Comparison of ENCODE assay signal across 9 cellular contexts in genomic region chr1:1433804-1434130, GRCh38. TPM values are rescaled to one million over a fixed set of nuclear protein-coding genes. Genes with fewer than 3 reads are reported as not detected.
DNase-seq lines count a peak whose midpoint lies in the region; ATAC-seq, FAIRE-seq and TF ChIP-seq lines count a peak whose summit lies in the region.
"Had no signal": no experiment of that assay in that cellular context is flagged by ENCODE, and none has a peak within 500 bp of the region (broad histone marks: within the 10 kb centered on the region; RNA-seq: fewer than 3 reads in every experiment).

No MANE protein-coding gene starts in this region.

- TF ChIP-seq EP300 in sigmoid colon (IDR thresholded peaks at IDR 0.05) = no peak

- H3K27ac ChIP-seq in HCT116 (ENCODE audit: low read depth, low read length) (peak overlapping the region; percentile 99), sigmoid colon (peak overlapping the region; percentile 93 to 99 (median 96))

- peaks cover 45 to 67% of the 10 kb centered on the region in 2 experiments for H3K4me1 ChIP-seq in HCT116 (ENCODE audit: control insufficient read depth in 1 of 2, insufficient read depth in 2 of 2, low read length in 2 of 2)
- H3K4me1 ChIP-seq in sigmoid colon = peaks cover 0 to 97% (median 96%) of the 10 kb centered on the region in 4 donors

- 19 to 40% methylated on average over 12 of the region's 12 CpGs for WGBS in sigmoid colon, 2 donors

- H3K9me2 ChIP-seq in HCT116 (ENCODE audit: insufficient read depth) = no peaks in the 10 kb centered on the region

- peak overlapping the region; percentile 88 for H3K9ac ChIP-seq in HCT116 (ENCODE audit: low read length)

- H2AFZ ChIP-seq in HCT116 (ENCODE audit: low read depth, low read length, poor library complexity, severe bottlenecking) = no peak overlapping the region

- ATAC-seq in HCT116 = peak; percentile 23
- ATAC-seq in HG03342 (IDR thresholded peaks at IDR 0.05; ENCODE audit: unreplicated experiment) = no peak

- RAD21 ChIA-PET in HCT116 (lab: Charles Lee; ENCODE audit: low non-redundant PET in 1 of 2, low total read pairs in 2 of 2, uncharacterized antibody in 2 of 2, unreplicated experiment in 2 of 2) = interaction anchor here (1.2 to 1.4 kb wide), 2 partner anchors 9 to 28 kb away, joined by 3 read pairs; no protein-coding TSS in a partner anchor

- no peaks in the 10 kb centered on the region for H4K20me1 ChIP-seq in HCT116 (ENCODE audit: insufficient read depth)

- FAIRE-seq in frontal cortex (lab: Jason Lieb, UNC) = no peak

- H3K27me3 ChIP-seq in HCT116 (ENCODE audit: insufficient read depth, low read length) (no peaks in the 10 kb centered on the region), sigmoid colon (no peaks in the 10 kb centered on the region)

- in situ Hi-C loops in G401 (cut with HindIII; ENCODE audit: low sequenced_read_pairs) = loop anchor here (10.0 kb wide), 1 partner anchor 59 kb away; the partner anchor contains the start of gene AURKAIP1

- H3K4me3 Mint-ChIP-seq in activated CD4-positive, alpha-beta T cell treated with anti-CD3 and anti-CD28 coated beads, Interleukin-2, amount 10 ng/mL, durations not matched to agents 24 days and 14 days = peak overlapping the region; percentile 32
- H3K4me3 Mint-ChIP-seq in activated T-helper 2 cell treated with anti-CD3 and anti-CD28 coated beads, Interferon-gamma antibody, Interleukin-2, Interleukin-4, amounts not matched to agents 10 μg/mL and 5 μg/mL and 100 μg/mL, durations not matched to agents 14 hours and 24 hours and 36 hours (ENCODE audit: low read depth) = no peak overlapping the region

- peak overlapping the region; percentile 78 for H3K27ac Mint-ChIP-seq in activated CD4-positive, alpha-beta T cell treated with anti-CD3 and anti-CD28 coated beads, Interleukin-2, amount 10 ng/mL, durations not matched to agents 24 days and 14 days
- no peak overlapping the region for H3K27ac Mint-ChIP-seq in activated T-helper 2 cell treated with anti-CD3 and anti-CD28 coated beads, Interferon-gamma antibody, Interleukin-2, Interleukin-4, amounts not matched to agents 10 μg/mL and 5 μg/mL and 100 μg/mL, durations not matched to agents 14 hours and 24 hours and 36 hours

- no peaks in the 10 kb centered on the region for H3K36me3 Mint-ChIP-seq in activated CD4-positive, alpha-beta T cell treated with anti-CD3 and anti-CD28 coated beads, Interleukin-2, amount 10 ng/mL, durations not matched to agents 24 days and 14 days (ENCODE audit: low read depth)
- H3K36me3 Mint-ChIP-seq in activated T-helper 2 cell treated with anti-CD3 and anti-CD28 coated beads, Interferon-gamma antibody, Interleukin-2, Interleukin-4, amounts not matched to agents 10 μg/mL and 5 μg/mL and 100 μg/mL, durations not matched to agents 14 hours and 24 hours and 36 hours (ENCODE audit: low read depth) = no peaks in the 10 kb centered on the region

- peaks cover 33% of the 10 kb centered on the region; the same call in 1 of the 2 replicates for H3K79me2 ChIP-seq in HCT116 (ENCODE audit: insufficient read depth, low read length)

- H3K9me3 ChIP-seq in HCT116 (ENCODE audit: control insufficient read depth in 1 of 2, insufficient read depth in 1 of 2, low read depth in 1 of 2, low read length in 2 of 2) (no peaks in the 10 kb centered on the region), sigmoid colon (no peaks in the 10 kb centered on the region)

- TF ChIP-seq POLR2A in HCT116 (IDR thresholded peaks at IDR 0.05; ENCODE audit: borderline replicate concordance, extremely low read depth, insufficient read depth, insufficient read length) (no peak), sigmoid colon (IDR thresholded peaks at IDR 0.05) (no peak)

- CTCF ChIA-PET in HCT116 (lab: Charles Lee) = interaction anchor here (1.1 kb wide), 1 partner anchor 58 kb away, joined by 4 read pairs; the partner anchor contains the start of gene AURKAIP1

- intact Hi-C loops in HCT116 (cut with micrococcal nuclease) (loop anchor here (2.0 kb wide), 1 partner anchor 27 kb away; the partner anchor contains the start of gene MRPL20), sigmoid colon (cut with DNase I) (no loop called here)
- intact Hi-C loops in activated CD4-positive, alpha-beta T cell treated with anti-CD3 and anti-CD28 coated beads, Interleukin-2, amount 10 ng/mL, durations not matched to agents 24 days and 14 days (cut with micrococcal nuclease) = loop anchor here (5.0 kb wide), 1 partner anchor 36 kb away; the partner anchor contains the start of gene CCNL2
- intact Hi-C loops in activated T-helper 2 cell treated with anti-CD3 and anti-CD28 coated beads, Interferon-gamma antibody, Interleukin-2, Interleukin-4, amounts not matched to agents 10 μg/mL and 5 μg/mL and 100 μg/mL, durations not matched to agents 14 hours and 24 hours and 36 hours (cut with micrococcal nuclease) = no loop called here

- H3K4me1 Mint-ChIP-seq in activated CD4-positive, alpha-beta T cell treated with anti-CD3 and anti-CD28 coated beads, Interleukin-2, amount 10 ng/mL, durations not matched to agents 24 days and 14 days = peaks cover 8% of the 10 kb centered on the region
- peaks cover 2% of the 10 kb centered on the region for H3K4me1 Mint-ChIP-seq in activated T-helper 2 cell treated with anti-CD3 and anti-CD28 coated beads, Interferon-gamma antibody, Interleukin-2, Interleukin-4, amounts not matched to agents 10 μg/mL and 5 μg/mL and 100 μg/mL, durations not matched to agents 14 hours and 24 hours and 36 hours (ENCODE audit: low read depth)

- H3K9me3 Mint-ChIP-seq in activated CD4-positive, alpha-beta T cell treated with anti-CD3 and anti-CD28 coated beads, Interleukin-2, amount 10 ng/mL, durations not matched to agents 24 days and 14 days = no peaks in the 10 kb centered on the region
- no peaks in the 10 kb centered on the region for H3K9me3 Mint-ChIP-seq in activated T-helper 2 cell treated with anti-CD3 and anti-CD28 coated beads, Interferon-gamma antibody, Interleukin-2, Interleukin-4, amounts not matched to agents 10 μg/mL and 5 μg/mL and 100 μg/mL, durations not matched to agents 14 hours and 24 hours and 36 hours

- POLR2A ChIA-PET in HCT116 (lab: Charles Lee) = interaction anchor here (0.9 to 1.5 kb wide), 4 partner anchors 10 to 58 kb away, joined by 3 to 5 read pairs (median 3); partner anchors contain the start of genes AURKAIP1 and CCNL2

- H3K36me3 ChIP-seq in HCT116 (ENCODE audit: control insufficient read depth in 1 of 2, insufficient read depth in 2 of 2, low read length in 2 of 2) = no peaks in the 10 kb centered on the region
- peaks cover 0 to 5% (median 0%) of the 10 kb centered on the region in 4 donors for H3K36me3 ChIP-seq in sigmoid colon

- H3K27me3 Mint-ChIP-seq in activated CD4-positive, alpha-beta T cell treated with anti-CD3 and anti-CD28 coated beads, Interleukin-2, amount 10 ng/mL, durations not matched to agents 24 days and 14 days = peaks cover 12% of the 10 kb centered on the region
- H3K27me3 Mint-ChIP-seq in activated T-helper 2 cell treated with anti-CD3 and anti-CD28 coated beads, Interferon-gamma antibody, Interleukin-2, Interleukin-4, amounts not matched to agents 10 μg/mL and 5 μg/mL and 100 μg/mL, durations not matched to agents 14 hours and 24 hours and 36 hours (ENCODE audit: low read depth) = peaks cover 15% of the 10 kb centered on the region

- peak; percentile 56 for DNase-seq in HCT116 (ENCODE audit: low read depth, low spot score)
- peak; percentile 69 for DNase-seq in activated CD4-positive, alpha-beta T cell treated with anti-CD3 and anti-CD28 coated beads, Interleukin-2, amount 10 ng/mL, durations not matched to agents 24 days and 14 days
- DNase-seq in frontal cortex (ENCODE audit: low spot score in 2 of 2) = peak; percentile 51 to 52
- no peak for DNase-seq in sigmoid colon
- no peak for DNase-seq in epidermal melanocyte (ENCODE audit: insufficient read length, low spot score)
- no peak for DNase-seq in G401 (ENCODE audit: low spot score)
- DNase-seq in activated T-helper 2 cell treated with anti-CD3 and anti-CD28 coated beads, Interferon-gamma antibody, Interleukin-2, Interleukin-4, amounts not matched to agents 10 μg/mL and 5 μg/mL and 100 μg/mL, durations not matched to agents 14 hours and 24 hours and 36 hours (ENCODE audit: low spot score) = no peak

- H3K4me2 ChIP-seq in HCT116 (ENCODE audit: low read length) = peak overlapping the region; percentile 99

- TF ChIP-seq RAD21 in HCT116 (IDR thresholded peaks at IDR 0.05; ENCODE audit: low read depth) = no peak

- TF ChIP-seq CTCF in HCT116 (IDR thresholded peaks at IDR 0.05 in 2 of 3, conservative IDR thresholded peaks at IDR 0.05 in 1 of 3; ENCODE audit: borderline replicate concordance in 1 of 3, insufficient read depth in 1 of 3, low read depth in 2 of 3, low read length in 2 of 3) (no peak), sigmoid colon (IDR thresholded peaks at IDR 0.05) (no peak)

- BruUV-seq in HCT116 (replicated peaks; lab: Mats Ljungman, UMichigan) = no TSS peak

- peak overlapping the region; percentile 80 to 92 for H3K4me3 ChIP-seq in HCT116 (replicated peaks in 1 of 2; ENCODE audit: low read depth in 1 of 2, low read length in 2 of 2)
- H3K4me3 ChIP-seq in sigmoid colon = peak overlapping the region; percentile 13 to 78 (median 64)

RNA-seq across cellular contexts. Expression of gene VWA1, which starts 1.7 kb away (rescaled TPM):
- 50.6 TPM for total RNA-seq in HCT116 (2021; ENCODE audit: unreplicated experiment)
- 17.5 and 18.9 TPM in 2 replicates for polyA plus RNA-seq in HCT116 (2012)
- total RNA-seq in activated CD4-positive, alpha-beta T cell treated with anti-CD3 and anti-CD28 coated beads, Interleukin-2, amount 10 ng/mL, durations not matched to agents 24 days and 14 days = 4.9 and 5.2 TPM in 2 replicates
- 2.9 TPM for total RNA-seq in frontal cortex
- 100 to 1,000 TPM in 1 of 4 donors, 10 to 100 TPM in 3; 47.1 to 107 (median 71.1) TPM for total RNA-seq in sigmoid colon
- polyA plus RNA-seq in sigmoid colon = 10 to 100 TPM in 1 of 3 donors, 1 to 10 TPM in 2; 2.4 to 44.2 (median 3.7) TPM
- 20.3 and 26.8 TPM in 2 replicates for total RNA-seq in G401 (2014; rRNA removed; shearing (Covaris generic))
- 4.0 and 4.7 TPM in 2 replicates for total RNA-seq in activated T-helper 2 cell treated with anti-CD3 and anti-CD28 coated beads, Interferon-gamma antibody, Interleukin-2, Interleukin-4, amounts not matched to agents 10 μg/mL and 5 μg/mL and 100 μg/mL, durations not matched to agents 14 hours and 24 hours and 36 hours

RNA-seq across cellular contexts. Expression of gene ANKRD65, which starts 12.7 kb away (rescaled TPM):
- not detected for total RNA-seq in HCT116 (2021; ENCODE audit: unreplicated experiment)
- polyA plus RNA-seq in HCT116 (2012) = 0.06 and 0.07 TPM in 2 replicates
- not detected in 2 replicates for total RNA-seq in activated CD4-positive, alpha-beta T cell treated with anti-CD3 and anti-CD28 coated beads, Interleukin-2, amount 10 ng/mL, durations not matched to agents 24 days and 14 days
- total RNA-seq in frontal cortex = 1.2 TPM
- 10 to 100 TPM; 10.0 to 23.0 (median 15.8) TPM for total RNA-seq in sigmoid colon
- polyA plus RNA-seq in sigmoid colon = 1 to 10 TPM in 2 of 3 donors, under 1 TPM in 1; 0.69 to 5.4 (median 3.8) TPM
- total RNA-seq in G401 (2014; rRNA removed; shearing (Covaris generic)) = 0.43 and 0.54 TPM in 2 replicates
- not detected in 2 replicates for total RNA-seq in activated T-helper 2 cell treated with anti-CD3 and anti-CD28 coated beads, Interferon-gamma antibody, Interleukin-2, Interleukin-4, amounts not matched to agents 10 μg/mL and 5 μg/mL and 100 μg/mL, durations not matched to agents 14 hours and 24 hours and 36 hours
- total RNA-seq: myocyte had no signal

RNA-seq across cellular contexts. Expression of gene ATAD3C, which starts 15.7 kb away (rescaled TPM):
- total RNA-seq in HCT116 (2021; ENCODE audit: unreplicated experiment) = 0.61 TPM
- 0.31 and 0.53 TPM in 2 replicates for polyA plus RNA-seq in HCT116 (2012)
- 0.40 and 0.75 TPM in 2 replicates for total RNA-seq in activated CD4-positive, alpha-beta T cell treated with anti-CD3 and anti-CD28 coated beads, Interleukin-2, amount 10 ng/mL, durations not matched to agents 24 days and 14 days
- total RNA-seq in frontal cortex = not detected
- under 1 TPM; 0.16 to 0.55 (median 0.45) TPM for total RNA-seq in sigmoid colon
- polyA plus RNA-seq in sigmoid colon = 1 to 10 TPM in 1 of 3 donors, under 1 TPM in 1, not detected in 1; under 0.01 to 1.5 TPM
- total RNA-seq in G401 (2014; rRNA removed; shearing (Covaris generic)) = 0.14 TPM in 1 of 2 replicates, not detected in the other
- total RNA-seq in activated T-helper 2 cell treated with anti-CD3 and anti-CD28 coated beads, Interferon-gamma antibody, Interleukin-2, Interleukin-4, amounts not matched to agents 10 μg/mL and 5 μg/mL and 100 μg/mL, durations not matched to agents 14 hours and 24 hours and 36 hours = 0.53 and 0.62 TPM in 2 replicates
- total RNA-seq: myocyte had no signal

RNA-seq across cellular contexts. Expression of gene MRPL20, which starts 26.7 kb away (rescaled TPM):
- total RNA-seq in HCT116 (2021; ENCODE audit: unreplicated experiment) (131 TPM), frontal cortex (54.6 TPM), sigmoid colon (100 to 1,000 TPM; 133 to 235 (median 206) TPM)
- polyA plus RNA-seq in HCT116 (2012) = 112 and 144 TPM in 2 replicates
- 187 and 194 TPM in 2 replicates for total RNA-seq in activated CD4-positive, alpha-beta T cell treated with anti-CD3 and anti-CD28 coated beads, Interleukin-2, amount 10 ng/mL, durations not matched to agents 24 days and 14 days
- 100 to 1,000 TPM; 155 to 216 (median 171) TPM for polyA plus RNA-seq in sigmoid colon
- total RNA-seq in G401 (2014; rRNA removed; shearing (Covaris generic)) = 60.9 and 75.0 TPM in 2 replicates
- 143 and 154 TPM in 2 replicates for total RNA-seq in activated T-helper 2 cell treated with anti-CD3 and anti-CD28 coated beads, Interferon-gamma antibody, Interleukin-2, Interleukin-4, amounts not matched to agents 10 μg/mL and 5 μg/mL and 100 μg/mL, durations not matched to agents 14 hours and 24 hours and 36 hours

RNA-seq across cellular contexts. Expression of gene CCNL2, which starts 34.6 kb away (rescaled TPM):
- 173 TPM for total RNA-seq in HCT116 (2021; ENCODE audit: unreplicated experiment)
- 125 and 138 TPM in 2 replicates for polyA plus RNA-seq in HCT116 (2012)
- 144 and 146 TPM in 2 replicates for total RNA-seq in activated CD4-positive, alpha-beta T cell treated with anti-CD3 and anti-CD28 coated beads, Interleukin-2, amount 10 ng/mL, durations not matched to agents 24 days and 14 days
- 84.0 TPM for total RNA-seq in frontal cortex
- total RNA-seq in sigmoid colon = 100 to 1,000 TPM; 139 to 375 (median 173) TPM
- 10 to 100 TPM; 15.0 to 99.6 (median 16.2) TPM for polyA plus RNA-seq in sigmoid colon
- 79.4 and 105 TPM in 2 replicates for total RNA-seq in G401 (2014; rRNA removed; shearing (Covaris generic))
- 123 and 124 TPM in 2 replicates for total RNA-seq in activated T-helper 2 cell treated with anti-CD3 and anti-CD28 coated beads, Interferon-gamma antibody, Interleukin-2, Interleukin-4, amounts not matched to agents 10 μg/mL and 5 μg/mL and 100 μg/mL, durations not matched to agents 14 hours and 24 hours and 36 hours

Comparison
In these comparisons a context has a peak if more than half of its experiments do, and no peak if none do; other contexts are left out.
1. DNase-seq: peak in HCT116 (single experiment), activated CD4-positive, alpha-beta T cell treated with anti-CD3 and anti-CD28 coated beads, Interleukin-2, amount 10 ng/mL, durations not matched to agents 24 days and 14 days (single experiment) and frontal cortex (2 of 2); none in sigmoid colon (single experiment), epidermal melanocyte (single experiment), G401 (single experiment) and activated T-helper 2 cell treated with anti-CD3 and anti-CD28 coated beads, Interferon-gamma antibody, Interleukin-2, Interleukin-4, amounts not matched to agents 10 μg/mL and 5 μg/mL and 100 μg/mL, durations not matched to agents 14 hours and 24 hours and 36 hours (single experiment).
2. intact Hi-C loops: an anchor here in HCT116 (2.0 kb wide) and activated CD4-positive, alpha-beta T cell treated with anti-CD3 and anti-CD28 coated beads, Interleukin-2, amount 10 ng/mL, durations not matched to agents 24 days and 14 days (5.0 kb wide); none called in sigmoid colon and activated T-helper 2 cell treated with anti-CD3 and anti-CD28 coated beads, Interferon-gamma antibody, Interleukin-2, Interleukin-4, amounts not matched to agents 10 μg/mL and 5 μg/mL and 100 μg/mL, durations not matched to agents 14 hours and 24 hours and 36 hours.